ENCODE assay signal across 21 cellular contexts in the genomic region with DNA sequence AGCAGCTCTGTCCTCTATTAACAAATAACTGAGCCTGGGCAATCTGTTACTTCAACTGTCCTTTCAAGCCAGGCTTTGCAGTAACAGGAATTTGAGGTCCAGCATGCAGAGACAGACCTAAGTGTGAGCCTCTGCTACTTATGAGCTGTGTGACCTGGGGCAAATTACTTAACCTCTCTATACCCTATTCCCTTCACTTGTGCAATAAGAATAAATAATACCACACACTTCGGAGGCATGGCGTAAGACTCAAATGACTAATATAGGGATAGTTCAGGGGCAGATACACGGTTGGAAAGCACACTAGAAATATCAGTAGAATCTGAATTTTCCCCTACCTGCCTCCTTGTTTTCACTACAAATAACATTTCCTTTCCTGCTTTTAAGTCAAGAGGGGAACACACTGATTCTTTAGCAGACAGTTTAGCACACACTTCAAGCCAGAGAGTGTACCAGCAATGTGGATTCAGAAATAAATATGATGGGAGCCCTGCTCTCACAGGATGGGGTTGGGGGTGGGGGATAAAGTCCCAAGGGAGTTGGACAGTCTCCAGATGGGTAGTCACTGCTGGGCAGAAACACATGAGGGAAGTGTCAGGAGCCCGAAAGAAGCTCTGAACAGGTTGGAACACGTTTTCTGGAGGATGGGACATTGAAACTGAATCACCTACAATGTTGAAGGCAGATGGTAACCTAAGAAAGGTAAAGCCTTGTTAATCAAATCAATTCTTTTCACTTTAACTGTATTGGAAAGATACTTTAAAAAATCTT.
DNase-seq lines count a peak whose midpoint lies in the region; ATAC-seq and TF ChIP-seq lines count a peak whose summit lies in the region.
"Had no signal": no experiment of that assay in that cellular context is flagged by ENCODE, and none has a peak within 500 bp of the region (broad histone marks: within the 10 kb centered on the region; RNA-seq: fewer than 3 reads in every experiment).

No MANE protein-coding gene starts in this region.

- ATAC-seq in HG03095 (IDR thresholded peaks at IDR 0.05; ENCODE audit: unreplicated experiment), result no peak
- ATAC-seq: HCT116, heart left ventricle, WTC11 had no signal

- H3K9me3 Mint-ChIP-seq in glutamatergic neuron (ENCODE audit: unreplicated experiment), result peaks cover 3% of the 10 kb centered on the region
- H3K9me3 Mint-ChIP-seq: activated CD4-positive, alpha-beta memory T cell treated with anti-CD3 and anti-CD28 coated beads, Interleukin-2, amount 10 ng/mL, durations not matched to agents 7 days and 5 days; CD14-positive monocyte; IgD-negative memory B cell; immature natural killer cell; WTC11 had no signal

- peaks cover 12% of the 10 kb centered on the region for H3K4me1 Mint-ChIP-seq in glutamatergic neuron (ENCODE audit: low read depth, unreplicated experiment)
- H3K4me1 Mint-ChIP-seq: activated CD4-positive, alpha-beta memory T cell treated with anti-CD3 and anti-CD28 coated beads, Interleukin-2, amount 10 ng/mL, durations not matched to agents 7 days and 5 days; IgD-negative memory B cell; immature natural killer cell had no signal

- no peak for TF ChIP-seq CTCF in RWPE1 (conservative IDR thresholded peaks at IDR 0.05; ENCODE audit: low read depth)
- no peak for TF ChIP-seq CTCF in glutamatergic neuron (IDR thresholded peaks at IDR 0.05; ENCODE audit: partially characterized antibody, unreplicated experiment)

- CTCF ChIA-PET in RWPE1 (lab: Yijun Ruan, JAX), result interaction anchor here (0.5 kb wide), 1 partner anchor 303 kb away, joined by 6 read pairs; no protein-coding TSS in a partner anchor

- peaks cover 3% of the 10 kb centered on the region for H3K36me3 Mint-ChIP-seq in glutamatergic neuron (ENCODE audit: unreplicated experiment)
- H3K36me3 Mint-ChIP-seq: CD14-positive monocyte, IgD-negative memory B cell, immature natural killer cell, WTC11 had no signal

- peaks cover 2% of the 10 kb centered on the region for H3K27me3 Mint-ChIP-seq in glutamatergic neuron (ENCODE audit: unreplicated experiment)
- H3K27me3 Mint-ChIP-seq: IgD-negative memory B cell had no signal

- DNase-seq in NCI-H2196 (lab: John Stamatoyannopoulos, UW; ENCODE audit: unreplicated experiment) (peak; percentile 34), NCI-H2196 treated with DMSO at 0.1 percent for 48 hours (lab: John Stamatoyannopoulos, UW; ENCODE audit: unreplicated experiment) (no peak), NCI-H1105 treated with DMSO at 0.1 percent for 48 hours (lab: John Stamatoyannopoulos, UW) (peak; percentile 69), RWPE1 (ENCODE audit: low spot score) (peak; percentile 85), glutamatergic neuron (no peak), NCI-H1092 (lab: John Stamatoyannopoulos, UW) (no peak), NCI-H128 (lab: John Stamatoyannopoulos, UW; ENCODE audit: unreplicated experiment) (no peak)
- DNase-seq: activated CD4-positive, alpha-beta memory T cell treated with anti-CD3 and anti-CD28 coated beads, Interleukin-2, amount 10 ng/mL, durations not matched to agents 7 days and 5 days; amniotic stem cell; caudate nucleus; heart left ventricle; immature natural killer cell; MM.1S; NCI-H226; T-helper 2 cell had no signal

- no peak overlapping the region for H3K4me3 Mint-ChIP-seq in glutamatergic neuron (ENCODE audit: unreplicated experiment)
- H3K4me3 Mint-ChIP-seq: activated CD4-positive, alpha-beta memory T cell treated with anti-CD3 and anti-CD28 coated beads, Interleukin-2, amount 10 ng/mL, durations not matched to agents 7 days and 5 days; CD14-positive monocyte; IgD-negative memory B cell; immature natural killer cell; WTC11 had no signal

- H3K27ac ChIP-seq in RWPE1, result peak overlapping the region; percentile 70
- H3K27ac ChIP-seq: heart left ventricle, suprapubic skin had no signal

- peak overlapping the region; percentile 18 for H3K27ac Mint-ChIP-seq in glutamatergic neuron (ENCODE audit: unreplicated experiment)
- H3K27ac Mint-ChIP-seq: activated CD4-positive, alpha-beta memory T cell treated with anti-CD3 and anti-CD28 coated beads, Interleukin-2, amount 10 ng/mL, durations not matched to agents 7 days and 5 days; CD14-positive monocyte; IgD-negative memory B cell; immature natural killer cell had no signal

- POLR2A ChIA-PET in RWPE1 (lab: Yijun Ruan, JAX; ENCODE audit: low non-redundant PET), result no interaction called here

Comparison
In these comparisons a context has a peak if more than half of its experiments do, and no peak if none do; other contexts are left out.
1. DNase-seq: peak in NCI-H2196 (single experiment), NCI-H1105 treated with DMSO at 0.1 percent for 48 hours (single experiment) and RWPE1 (single experiment); none in NCI-H2196 treated with DMSO at 0.1 percent for 48 hours (single experiment), glutamatergic neuron (single experiment), NCI-H1092 (single experiment) and NCI-H128 (single experiment).